Comparison of ENCODE assay signal across 17 cellular contexts in genomic region chr1:161706116-161706482, GRCh38. TPM values are rescaled to one million over a fixed set of nuclear protein-coding genes. Genes with fewer than 3 reads are reported as not detected.
DNase-seq lines count a peak whose midpoint lies in the region; ATAC-seq, FAIRE-seq and TF ChIP-seq lines count a peak whose summit lies in the region.
"Had no signal": no experiment of that assay in that cellular context is flagged by ENCODE, and none has a peak within 500 bp of the region (broad histone marks: within the 10 kb centered on the region; RNA-seq: fewer than 3 reads in every experiment).

No MANE protein-coding gene starts in this region.

- H3K79me2 ChIP-seq in smooth muscle cell (ENCODE audit: low read depth) = no peaks in the 10 kb centered on the region

- H3K27ac ChIP-seq in ascending aorta (peak overlapping the region; percentile 22 to 81), smooth muscle cell (ENCODE audit: low read depth) (peak overlapping the region; percentile 97)
- H3K27ac ChIP-seq: 22Rv1, neutrophil, SK-N-MC had no signal

- H4K20me1 ChIP-seq in smooth muscle cell (ENCODE audit: low read depth) = no peaks in the 10 kb centered on the region

- H3K27me3 Mint-ChIP-seq in activated CD4-positive, alpha-beta T cell treated with anti-CD3 and anti-CD28 coated beads, Interleukin-2, amount 10 ng/mL, durations not matched to agents 24 days and 14 days = peaks cover 26% of the 10 kb centered on the region
- H3K27me3 Mint-ChIP-seq: stimulated activated memory B cell treated with anti-CD40 and anti-IgM and Interleukin-4, amounts not matched to agents 10 μg/mL and 1 μg/mL and 100 μg/mL, for 72 hours had no signal

- FAIRE-seq in GM19239 (lab: Jason Lieb, UNC) (no peak), urothelium cell line (lab: Jason Lieb, UNC) (no peak)

- intact Hi-C loops in activated CD4-positive, alpha-beta T cell treated with anti-CD3 and anti-CD28 coated beads, Interleukin-2, amount 10 ng/mL, durations not matched to agents 24 days and 14 days (cut with micrococcal nuclease) = loop anchor here (2.0 kb wide), 1 partner anchor 19 kb away; no protein-coding TSS in a partner anchor
- intact Hi-C loops in ascending aorta (cut with DNase I) = loop anchor here (1.0 kb wide), 1 partner anchor 20 kb away; no protein-coding TSS in a partner anchor

- H3K9me3 ChIP-seq in ascending aorta = no peaks in the 10 kb centered on the region
- no peaks in the 10 kb centered on the region for H3K9me3 ChIP-seq in smooth muscle cell (replicated peaks; ENCODE audit: low read depth)
- H3K9me3 ChIP-seq: neutrophil had no signal

- no peak overlapping the region for H2AFZ ChIP-seq in smooth muscle cell (ENCODE audit: low read depth)

- no peak overlapping the region for H3K4me2 ChIP-seq in smooth muscle cell

- H3K9ac ChIP-seq in smooth muscle cell (ENCODE audit: low read depth) = peak overlapping the region; percentile 78

- no peaks in the 10 kb centered on the region for H3F3A ChIP-seq in smooth muscle cell (ENCODE audit: low read depth)

- ATAC-seq in HG02885 (IDR thresholded peaks at IDR 0.05; ENCODE audit: poor library complexity, unreplicated experiment) = peak; percentile 4
- ATAC-seq in HG03520 (IDR thresholded peaks at IDR 0.05; ENCODE audit: unreplicated experiment) = no peak

- DNase-seq in activated CD4-positive, alpha-beta T cell treated with anti-CD3 and anti-CD28 coated beads, Interleukin-2, amount 10 ng/mL, durations not matched to agents 24 days and 14 days = peak; percentile 29
- no peak for DNase-seq in activated CD4-positive, alpha-beta T cell treated with anti-CD3 and anti-CD28 coated beads for 4 hours
- DNase-seq in ascending aorta (ENCODE audit: low spot score in 2 of 2) = no peak
- no peak for DNase-seq in smooth muscle cell (lab: John Stamatoyannopoulos, UW; ENCODE audit: unreplicated experiment)
- DNase-seq in GM19239 (ENCODE audit: insufficient read length, low spot score) = no peak
- DNase-seq in urothelium cell line (ENCODE audit: low spot score) = no peak
- DNase-seq: activated CD4-positive, alpha-beta T cell treated with anti-CD3 and anti-CD28 coated beads for 1 hour; central memory CD4-positive, alpha-beta T cell; NCI-H446 had no signal

- 38% methylated on average over 3 of the region's 3 CpGs for WGBS in smooth muscle cell (ENCODE audit: low lambda C conversion rate)

- H3K27me3 ChIP-seq in ascending aorta = no peaks in the 10 kb centered on the region
- H3K27me3 ChIP-seq in smooth muscle cell (ENCODE audit: low read depth) = no peaks in the 10 kb centered on the region

- TF ChIP-seq CTCF in ascending aorta (IDR thresholded peaks at IDR 0.05) = no peak
- TF ChIP-seq CTCF in smooth muscle cell (IDR thresholded peaks at IDR 0.05; ENCODE audit: borderline replicate concordance, insufficient read depth, poor library complexity, severe bottlenecking) = no peak

- H3K36me3 ChIP-seq in ascending aorta (no peaks in the 10 kb centered on the region), smooth muscle cell (ENCODE audit: low read depth) (no peaks in the 10 kb centered on the region)
- H3K36me3 ChIP-seq: neutrophil had no signal

- no peaks in the 10 kb centered on the region for H3K36me3 Mint-ChIP-seq in activated CD4-positive, alpha-beta T cell treated with anti-CD3 and anti-CD28 coated beads, Interleukin-2, amount 10 ng/mL, durations not matched to agents 24 days and 14 days (ENCODE audit: low read depth)

- H3K4me3 ChIP-seq in ascending aorta = no peak overlapping the region
- H3K4me3 ChIP-seq in smooth muscle cell = no peak overlapping the region
- H3K4me3 ChIP-seq: SK-N-MC had no signal

- no peak overlapping the region for H3K27ac Mint-ChIP-seq in activated CD4-positive, alpha-beta T cell treated with anti-CD3 and anti-CD28 coated beads, Interleukin-2, amount 10 ng/mL, durations not matched to agents 24 days and 14 days
- H3K27ac Mint-ChIP-seq: stimulated activated memory B cell treated with anti-CD40 and anti-IgM and Interleukin-4, amounts not matched to agents 10 μg/mL and 1 μg/mL and 100 μg/mL, for 72 hours had no signal

- H3K4me3 Mint-ChIP-seq in activated CD4-positive, alpha-beta T cell treated with anti-CD3 and anti-CD28 coated beads, Interleukin-2, amount 10 ng/mL, durations not matched to agents 24 days and 14 days = no peak overlapping the region

- H3K4me1 ChIP-seq in ascending aorta = peaks cover 0 to 4% of the 10 kb centered on the region in 2 donors
- no peaks in the 10 kb centered on the region for H3K4me1 ChIP-seq in smooth muscle cell (ENCODE audit: low read depth)

- no peaks in the 10 kb centered on the region for H3K9me3 Mint-ChIP-seq in activated CD4-positive, alpha-beta T cell treated with anti-CD3 and anti-CD28 coated beads, Interleukin-2, amount 10 ng/mL, durations not matched to agents 24 days and 14 days
- H3K9me3 Mint-ChIP-seq: stimulated activated memory B cell treated with anti-CD40 and anti-IgM and Interleukin-4, amounts not matched to agents 10 μg/mL and 1 μg/mL and 100 μg/mL, for 72 hours had no signal

- H3K4me1 Mint-ChIP-seq in activated CD4-positive, alpha-beta T cell treated with anti-CD3 and anti-CD28 coated beads, Interleukin-2, amount 10 ng/mL, durations not matched to agents 24 days and 14 days = no peaks in the 10 kb centered on the region

RNA-seq across cellular contexts. Expression of gene FCRLA, which starts 0.9 kb away (rescaled TPM):
- not detected in 2 replicates for total RNA-seq in activated CD4-positive, alpha-beta T cell treated with anti-CD3 and anti-CD28 coated beads, Interleukin-2, amount 10 ng/mL, durations not matched to agents 24 days and 14 days
- total RNA-seq in ascending aorta (not detected), smooth muscle cell (0.40 TPM in 1 of 2 replicates, not detected in the other)
- 0.35 TPM in 1 of 2 replicates, not detected in the other for polyA plus RNA-seq in smooth muscle cell

RNA-seq across cellular contexts. Expression of gene FCRLB, which starts 15.2 kb away (rescaled TPM):
- not detected in 2 replicates for total RNA-seq in activated CD4-positive, alpha-beta T cell treated with anti-CD3 and anti-CD28 coated beads, Interleukin-2, amount 10 ng/mL, durations not matched to agents 24 days and 14 days
- total RNA-seq in ascending aorta (not detected), smooth muscle cell (0.31 and 0.99 TPM in 2 replicates)
- polyA plus RNA-seq in smooth muscle cell = 0.12 and 0.50 TPM in 2 replicates

RNA-seq across cellular contexts. Expression of gene FCGR2B, which starts 43.2 kb away (rescaled TPM):
- not detected in 2 replicates for total RNA-seq in activated CD4-positive, alpha-beta T cell treated with anti-CD3 and anti-CD28 coated beads, Interleukin-2, amount 10 ng/mL, durations not matched to agents 24 days and 14 days
- 14.5 TPM for total RNA-seq in ascending aorta
- not detected in 2 replicates for total RNA-seq in smooth muscle cell
- polyA plus RNA-seq in smooth muscle cell = not detected in 2 replicates
- total RNA-seq: fibroblast of villous mesenchyme, MCF 10A had no signal

RNA-seq across cellular contexts. Expression of gene DUSP12, which starts 43.5 kb away (rescaled TPM):
- 38.2 and 39.7 TPM in 2 replicates for total RNA-seq in activated CD4-positive, alpha-beta T cell treated with anti-CD3 and anti-CD28 coated beads, Interleukin-2, amount 10 ng/mL, durations not matched to agents 24 days and 14 days
- total RNA-seq in ascending aorta (21.0 TPM), smooth muscle cell (39.3 and 45.7 TPM in 2 replicates)
- 39.2 and 41.8 TPM in 2 replicates for polyA plus RNA-seq in smooth muscle cell

Comparison
In these comparisons a context has a peak if more than half of its experiments do, and no peak if none do; other contexts are left out.
1. RNA of gene FCGR2B, which starts 43.2 kb away (total RNA-seq): 14.5 TPM in ascending aorta (single experiment); not detected in activated CD4-positive, alpha-beta T cell treated with anti-CD3 and anti-CD28 coated beads, Interleukin-2, amount 10 ng/mL, durations not matched to agents 24 days and 14 days and not detected in smooth muscle cell; every median in the first group is over 10 times any median in the second.